ENCODE assay signal across 8 cellular contexts in genomic region chr20:460707-461106, GRCh38. TPM values are rescaled to one million over a fixed set of nuclear protein-coding genes. Genes with fewer than 3 reads are reported as not detected.
DNase-seq lines count a peak whose midpoint lies in the region; ATAC-seq, FAIRE-seq and TF ChIP-seq lines count a peak whose summit lies in the region.

No MANE protein-coding gene starts in this region.

- H2BK120ac ChIP-seq in mesenchymal stem cell (ENCODE audit: low read depth, low read length), result no peak overlapping the region

- H3K79me2 ChIP-seq in astrocyte (ENCODE audit: insufficient read depth, low read length), result peaks cover 64% of the 10 kb centered on the region

- H3K4me3 Mint-ChIP-seq in astrocyte (ENCODE audit: unreplicated experiment), result peak overlapping the region; percentile 98

- H3K4me2 ChIP-seq in astrocyte (ENCODE audit: low read length), result peak overlapping the region; percentile 99
- H3K4me2 ChIP-seq in mesenchymal stem cell (ENCODE audit: low read length, poor library complexity, severe bottlenecking), result peak overlapping the region; percentile 41

- no peak overlapping the region for H2AK5ac ChIP-seq in mesenchymal stem cell (ENCODE audit: low read length, severe bottlenecking)

- no peak overlapping the region for H4K91ac ChIP-seq in mesenchymal stem cell (ENCODE audit: low read length)

- H3K4me1 Mint-ChIP-seq in astrocyte (ENCODE audit: low read depth, unreplicated experiment), result peaks cover 20% of the 10 kb centered on the region

- H3K27ac ChIP-seq in astrocyte (ENCODE audit: low read depth, low read length) (no peak overlapping the region), mesenchymal stem cell (ENCODE audit: low read length, poor library complexity, severe bottlenecking) (no peak overlapping the region)

- no peak overlapping the region for H3K4ac ChIP-seq in mesenchymal stem cell (ENCODE audit: low read depth in 1 of 2, low read length in 2 of 2)

- no peak overlapping the region for H2BK12ac ChIP-seq in mesenchymal stem cell (ENCODE audit: low read length in 2 of 2)

- no peaks in the 10 kb centered on the region for H3K9me3 ChIP-seq in astrocyte (ENCODE audit: insufficient read depth, low read depth, low read length)
- no peaks in the 10 kb centered on the region for H3K9me3 ChIP-seq in mesenchymal stem cell (ENCODE audit: control insufficient read depth, low read length)

- no peak overlapping the region for H3K14ac ChIP-seq in mesenchymal stem cell (ENCODE audit: low read length in 2 of 2)

- 90% methylated on average over 1 of the region's 2 CpGs for WGBS in mesenchymal stem cell

- H3K23ac ChIP-seq in mesenchymal stem cell (ENCODE audit: low read length in 2 of 2), result peak overlapping the region in 1 of 2 experiments; percentile 83

- peaks cover 56% of the 10 kb centered on the region for H4K20me1 ChIP-seq in astrocyte (ENCODE audit: insufficient read depth, low read length)

- peak overlapping the region; percentile 80 for H3K27ac Mint-ChIP-seq in astrocyte (ENCODE audit: unreplicated experiment)

- H3K27me3 ChIP-seq in astrocyte (ENCODE audit: insufficient read depth, low read length), result no peaks in the 10 kb centered on the region
- no peaks in the 10 kb centered on the region for H3K27me3 ChIP-seq in mesenchymal stem cell (ENCODE audit: control insufficient read depth in 1 of 2, insufficient read depth in 1 of 2, low read length in 2 of 2)

- H2BK5ac ChIP-seq in mesenchymal stem cell (ENCODE audit: low read depth, low read length, poor library complexity, severe bottlenecking), result no peak overlapping the region

- peaks cover 8% of the 10 kb centered on the region for H3K36me3 Mint-ChIP-seq in astrocyte (ENCODE audit: low read depth, unreplicated experiment)

- FAIRE-seq in astrocyte (lab: Jason Lieb, UNC), result no peak

- no peak overlapping the region for H2BK15ac ChIP-seq in mesenchymal stem cell (ENCODE audit: low read depth, poor library complexity, severe bottlenecking)

- peaks cover 6% of the 10 kb centered on the region for H3K79me1 ChIP-seq in mesenchymal stem cell (replicated peaks; ENCODE audit: low read length, poor library complexity, severe bottlenecking)

- H4K8ac ChIP-seq in mesenchymal stem cell (ENCODE audit: low read length), result no peak overlapping the region

- H3K27me3 Mint-ChIP-seq in astrocyte (ENCODE audit: low read depth, unreplicated experiment), result no peaks in the 10 kb centered on the region

- ATAC-seq in GM18909 (IDR thresholded peaks at IDR 0.05; ENCODE audit: poor library complexity, unreplicated experiment) (no peak), GM18868 (IDR thresholded peaks at IDR 0.05; ENCODE audit: unreplicated experiment) (no peak)

- H2AFZ ChIP-seq in astrocyte (ENCODE audit: low read depth, low read length) (no peak overlapping the region), mesenchymal stem cell (ENCODE audit: low read depth, low read length) (no peak overlapping the region)

- H3K4me3 ChIP-seq in HFF-Myc (replicated peaks; ENCODE audit: low read depth, low read length) (peak overlapping the region; percentile 80), astrocyte (ENCODE audit: insufficient read depth, low read depth, low read length) (peak overlapping the region; percentile 99), mesenchymal stem cell (ENCODE audit: insufficient read depth in 1 of 2, low read depth in 1 of 2, low read length in 2 of 2) (peak overlapping the region in 1 of 2 experiments; percentile 98)

- peaks cover 2% of the 10 kb centered on the region for H3K9me3 Mint-ChIP-seq in astrocyte (ENCODE audit: unreplicated experiment)

- no peaks in the 10 kb centered on the region for H3K36me3 ChIP-seq in astrocyte (ENCODE audit: insufficient read depth, low read length)
- H3K36me3 ChIP-seq in mesenchymal stem cell (ENCODE audit: control insufficient read depth in 1 of 2, insufficient read depth in 2 of 2, low read depth in 1 of 2, low read length in 2 of 2), result peaks cover 0 to 3% of the 10 kb centered on the region in 2 experiments

- DNase-seq in AG20443 (ENCODE audit: low spot score), result peak; percentile 41
- DNase-seq in HFF-Myc (ENCODE audit: extremely low read depth, low read depth), result no peak
- no peak for DNase-seq in astrocyte (ENCODE audit: low read depth)
- DNase-seq in mesenchymal stem cell, result peak; percentile 28
- DNase-seq in occipital lobe (lab: John Stamatoyannopoulos, UW), result no peak
- no peak for DNase-seq in NCI-H2081 treated with DMSO at 0.1 percent for 48 hours (lab: John Stamatoyannopoulos, UW)

- H3K18ac ChIP-seq in mesenchymal stem cell (ENCODE audit: low read depth in 1 of 2, low read length in 2 of 2), result no peak overlapping the region

- H3K4me1 ChIP-seq in astrocyte (ENCODE audit: insufficient read depth, low read length), result peaks cover 13% of the 10 kb centered on the region
- H3K4me1 ChIP-seq in mesenchymal stem cell (ENCODE audit: control insufficient read depth, insufficient read depth, low read depth, low read length), result peaks cover 9% of the 10 kb centered on the region

- TF ChIP-seq CTCF in HFF-Myc (IDR thresholded peaks at IDR 0.05; ENCODE audit: low read depth, low read length, missing control alignments) (no peak), astrocyte (IDR thresholded peaks at IDR 0.05; ENCODE audit: insufficient read depth, low read depth, low read length) (no peak)

- H3K9ac ChIP-seq in astrocyte (ENCODE audit: low read length) (peak overlapping the region; percentile 13), mesenchymal stem cell (ENCODE audit: low read length) (peak overlapping the region; percentile 99)

RNA-seq across cellular contexts. Expression of gene TBC1D20, which starts 1.6 kb away (rescaled TPM):
- total RNA-seq in astrocyte (40.6 and 44.8 TPM in 2 replicates), occipital lobe (15.4 TPM)
- 34.7 TPM for polyA plus RNA-seq in mesenchymal stem cell (2013, experiment 1 of 2)
- 36.0 TPM for polyA plus RNA-seq in mesenchymal stem cell (2013, experiment 2 of 2)

RNA-seq across cellular contexts. Expression of gene RBCK1, which starts 52.6 kb away (rescaled TPM):
- total RNA-seq in astrocyte, result 124 and 138 TPM in 2 replicates
- polyA plus RNA-seq in mesenchymal stem cell (2013, experiment 1 of 2), result 78.2 TPM
- polyA plus RNA-seq in mesenchymal stem cell (2013, experiment 2 of 2), result 76.4 TPM
- 15.1 TPM for total RNA-seq in occipital lobe

Comparison
In these comparisons a context has a peak if more than half of its experiments do, and no peak if none do; other contexts are left out.
1. DNase-seq: peak in AG20443 (single experiment) and mesenchymal stem cell (single experiment); none in HFF-Myc (single experiment), astrocyte (single experiment), occipital lobe (single experiment) and NCI-H2081 treated with DMSO at 0.1 percent for 48 hours (single experiment).